ENCODE assay signal across 8 cellular contexts in the genomic region with DNA sequence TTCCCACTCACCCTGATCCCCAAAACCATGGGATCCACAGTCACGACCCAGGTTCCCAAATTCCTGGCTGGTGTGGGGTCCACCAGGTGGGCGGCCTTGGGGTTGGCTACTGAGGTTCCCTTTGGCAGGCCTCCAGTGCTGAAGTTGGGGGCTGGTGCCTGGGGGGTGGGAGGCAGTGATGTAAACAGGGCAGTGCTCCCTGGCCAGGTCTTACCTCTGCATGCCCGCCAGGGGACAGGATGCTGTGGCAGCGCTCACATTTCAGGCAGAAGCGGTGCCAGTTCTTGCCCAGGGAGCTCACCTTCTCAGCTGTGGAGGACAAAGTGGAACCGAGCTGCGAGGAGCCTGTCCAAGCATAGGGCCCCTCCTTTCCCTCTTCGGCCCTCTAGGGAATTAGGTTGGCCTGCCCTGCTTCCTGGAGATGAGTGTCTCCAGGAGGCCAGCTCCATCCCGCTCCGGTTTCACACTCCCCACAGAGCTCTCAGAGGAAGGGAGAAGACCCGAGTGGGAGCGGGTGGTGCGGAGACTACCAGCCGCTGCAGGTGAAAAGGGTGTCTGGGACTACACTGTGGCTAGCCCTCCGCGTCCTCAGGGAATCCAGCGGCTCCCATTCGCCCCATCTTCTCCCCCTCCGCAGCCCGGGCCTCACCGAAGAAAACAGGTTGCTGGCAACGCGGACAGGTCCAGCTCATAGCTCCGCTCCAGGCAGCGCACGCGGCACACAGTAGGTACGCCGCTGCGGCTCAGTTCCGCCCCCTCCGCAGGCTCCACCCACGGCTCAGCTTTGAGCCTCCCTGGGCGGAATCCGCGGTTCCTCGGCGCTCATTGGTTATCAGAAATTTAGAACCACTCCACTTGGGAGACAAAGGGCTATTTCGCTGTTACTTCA. TPM values are rescaled to one million over a fixed set of nuclear protein-coding genes. Genes with fewer than 3 reads are reported as not detected.
DNase-seq lines count a peak whose midpoint lies in the region; ATAC-seq, FAIRE-seq and TF ChIP-seq lines count a peak whose summit lies in the region.

A gene with protein sequence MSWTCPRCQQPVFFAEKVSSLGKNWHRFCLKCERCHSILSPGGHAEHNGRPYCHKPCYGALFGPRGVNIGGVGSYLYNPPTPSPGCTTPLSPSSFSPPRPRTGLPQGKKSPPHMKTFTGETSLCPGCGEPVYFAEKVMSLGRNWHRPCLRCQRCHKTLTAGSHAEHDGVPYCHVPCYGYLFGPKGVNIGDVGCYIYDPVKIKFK (minus strand): TSS at position 726 of the 889 bp plus-strand sequence. CDS start 34 bp downstream, at position 692.

- BruUV-seq in K562 (replicated peaks; lab: Mats Ljungman, UMichigan), result no TSS peak

- H3K4me1 ChIP-seq in K562 (replicated peaks in 1 of 2; ENCODE audit: control insufficient read depth in 2 of 2, insufficient read depth in 2 of 2, low read length in 2 of 2) (peaks cover 14 to 21% of the 10 kb centered on the region in 2 experiments), iPS-20b (ENCODE audit: insufficient read depth, low read length) (peaks cover 14% of the 10 kb centered on the region; the same call in 1 of the 2 replicates)

- intact Hi-C loops in K562 (cut with micrococcal nuclease), result no loop called here

- FAIRE-seq in K562 (lab: Jason Lieb, UNC) (no peak), frontal cortex (lab: Jason Lieb, UNC) (no peak)

- TF ChIP-seq POLR2A in K562 (conservative IDR thresholded peaks at IDR 0.05), result no peak

- WGBS in K562 (ENCODE audit: insufficient coverage, low coverage, missing lambda C conversion rate), result 8% methylated on average over 39 of the region's 39 CpGs

- peak; percentile 42 for ATAC-seq in HG02870 (IDR thresholded peaks at IDR 0.05; ENCODE audit: unreplicated experiment)
- peak; percentile 88 for ATAC-seq in K562

- no peaks in the 10 kb centered on the region for H3K79me2 ChIP-seq in K562 (ENCODE audit: control insufficient read depth, insufficient read depth, low read length)

- peak within 1 kb of the TSS; percentile 24 to 86; a peak in 3 of 4 replicates for H3K9ac ChIP-seq in K562 (ENCODE audit: insufficient read depth in 1 of 2, low read depth in 2 of 2, low read length in 2 of 2)
- H3K9ac ChIP-seq in iPS-20b (ENCODE audit: low read depth, low read length), result peak within 1 kb of the TSS; percentile 77; the same call in 1 of the 2 replicates

- no peak for TF ChIP-seq RAD21 in K562 (CRISPR knock-in tag; conservative IDR thresholded peaks at IDR 0.05 in 1 of 2, IDR thresholded peaks at IDR 0.05 in 1 of 2)

- POLR2A ChIA-PET in K562 (lab: Yijun Ruan, JAX), result interaction anchor here (0.6 to 1.4 kb wide), 11 partner anchors 9 to 448 kb away, joined by 3 to 6 read pairs (median 4); no protein-coding TSS in a partner anchor

- H3K4me3 ChIP-seq in K562 (peak within 1 kb of the TSS; percentile 29), iPS-20b (ENCODE audit: low read length) (peak within 1 kb of the TSS; percentile 83)

- in situ Hi-C loops in K562 (cut with MboI), result no loop called here

- H3K9me1 ChIP-seq in K562 (ENCODE audit: control insufficient read depth, insufficient read depth, low read length), result peaks cover 2% of the 10 kb centered on the region

- no peak within 1 kb of the TSS for H3K27ac ChIP-seq in K562 (ENCODE audit: extremely low read depth, low read depth, low read length)
- H3K27ac ChIP-seq in iPS-20b (ENCODE audit: low read length), result no peak within 1 kb of the TSS

- no peaks in the 10 kb centered on the region for H3K36me3 ChIP-seq in K562 (ENCODE audit: control insufficient read depth, insufficient read depth, low read length)
- H3K36me3 ChIP-seq in iPS-20b (ENCODE audit: insufficient read depth, low read depth, low read length), result peaks cover 7% of the 10 kb centered on the region; the same call in 1 of the 2 replicates

- H2AFZ ChIP-seq in K562 (ENCODE audit: low read depth, low read length), result peak within 1 kb of the TSS; percentile 98

- H3K9me3 ChIP-seq in K562 (replicated peaks; ENCODE audit: control insufficient read depth, insufficient read depth, low read depth, low read length), result no peaks in the 10 kb centered on the region
- no peaks in the 10 kb centered on the region for H3K9me3 ChIP-seq in iPS-20b (ENCODE audit: insufficient read depth, low read depth, low read length)

- no peaks in the 10 kb centered on the region for H4K20me1 ChIP-seq in K562 (replicated peaks; ENCODE audit: control insufficient read depth, insufficient read depth, low read length)

- CTCF ChIA-PET in K562 (lab: Yijun Ruan, JAX; ENCODE audit: low intra/inter-chr PET ratio), result no interaction called here

- TF ChIP-seq EP300 in K562 (IDR thresholded peaks at IDR 0.05; ENCODE audit: low read length), result no peak

- DNase-seq in GM04503 (ENCODE audit: low read depth), result peak; percentile 13
- DNase-seq in RPMI8226, result peak; percentile 85
- DNase-seq in K562 (ENCODE audit: extremely low read depth in 1 of 4, low spot score in 3 of 4), result peak; percentile 59 to 70 (median 68)
- peak; percentile 34 to 48 for DNase-seq in stimulated activated CD4-positive, alpha-beta T cell treated with anti-CD3 and anti-CD28 coated beads, Interleukin-1b, Interleukin-23, amount 100 ng/mL, for 4 hours (ENCODE audit: low read depth in 2 of 2)
- DNase-seq in NCI-H1048 (lab: John Stamatoyannopoulos, UW), result no peak
- no peak for DNase-seq in frontal cortex (ENCODE audit: low spot score in 2 of 2)

- peak; percentile 20 to 44 (median 40); a peak in 2 of 6 replicates for TF ChIP-seq CTCF in K562 (IDR thresholded peaks at IDR 0.05 in 2 of 3, conservative IDR thresholded peaks at IDR 0.05 in 1 of 3; ENCODE audit: insufficient read depth in 2 of 3, low read depth in 1 of 3, low read length in 3 of 3)

- H3K4me2 ChIP-seq in K562 (ENCODE audit: insufficient read depth, low read length), result peak within 1 kb of the TSS; percentile 82

- H3K27me3 ChIP-seq in K562 (ENCODE audit: control insufficient read depth in 2 of 2, insufficient read depth in 2 of 2, low read length in 2 of 2), result peaks cover 1 to 6% of the 10 kb centered on the region in 2 experiments; a peak in 3 of 5 replicates
- H3K27me3 ChIP-seq in iPS-20b (ENCODE audit: insufficient read depth, low read length), result 0 out of 2 replicates have a peak, but pooled peaks cover 4% of the 10 kb centered on the region

TF ChIP-seq in K562, 482 proteins besides CTCF, POLR2A, EP300 and RAD21 (continues in another document):
- 0 out of 2 replicates have a peak, but pooled peaks have one; percentile 16 for TF ChIP-seq ZFX (CRISPR knock-in tag; IDR thresholded peaks at IDR 0.05)
- TF ChIP-seq CTBP1 (IDR thresholded peaks at IDR 0.05; ENCODE audit: borderline replicate concordance), result peak; percentile 46; the same call in 1 of the 2 replicates
- 0 out of 2 replicates have a peak, but pooled peaks have one; percentile 19 for TF ChIP-seq STAG1 (CRISPR knock-in tag; IDR thresholded peaks at IDR 0.05; ENCODE audit: borderline replicate concordance)
- TF ChIP-seq, protein P1, sequence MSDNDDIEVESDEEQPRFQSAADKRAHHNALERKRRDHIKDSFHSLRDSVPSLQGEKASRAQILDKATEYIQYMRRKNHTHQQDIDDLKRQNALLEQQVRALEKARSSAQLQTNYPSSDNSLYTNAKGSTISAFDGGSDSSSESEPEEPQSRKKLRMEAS (CRISPR knock-in tag; IDR thresholded peaks at IDR 0.05), result 0 out of 2 replicates have a peak, but pooled peaks have one; percentile 13
- peak; percentile 48 for TF ChIP-seq HNRNPLL (IDR thresholded peaks at IDR 0.05; ENCODE audit: low read depth, low read length, poor library complexity, severe bottlenecking)
- TF ChIP-seq, protein P2, sequence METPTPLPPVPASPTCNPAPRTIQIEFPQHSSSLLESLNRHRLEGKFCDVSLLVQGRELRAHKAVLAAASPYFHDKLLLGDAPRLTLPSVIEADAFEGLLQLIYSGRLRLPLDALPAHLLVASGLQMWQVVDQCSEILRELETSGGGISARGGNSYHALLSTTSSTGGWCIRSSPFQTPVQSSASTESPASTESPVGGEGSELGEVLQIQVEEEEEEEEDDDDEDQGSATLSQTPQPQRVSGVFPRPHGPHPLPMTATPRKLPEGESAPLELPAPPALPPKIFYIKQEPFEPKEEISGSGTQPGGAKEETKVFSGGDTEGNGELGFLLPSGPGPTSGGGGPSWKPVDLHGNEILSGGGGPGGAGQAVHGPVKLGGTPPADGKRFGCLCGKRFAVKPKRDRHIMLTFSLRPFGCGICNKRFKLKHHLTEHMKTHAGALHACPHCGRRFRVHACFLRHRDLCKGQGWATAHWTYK (CRISPR knock-in tag; IDR thresholded peaks at IDR 0.05), result no peak
- no peak for TF ChIP-seq POLR2H (tag; IDR thresholded peaks at IDR 0.05; ENCODE audit: low read depth)
- TF ChIP-seq ZKSCAN1 (IDR thresholded peaks at IDR 0.05; ENCODE audit: low read depth, low read length), result peak; percentile 100
- TF ChIP-seq TCF3 (CRISPR knock-in tag; IDR thresholded peaks at IDR 0.05), result no peak
- TF ChIP-seq NRF1 (conservative IDR thresholded peaks at IDR 0.05 in 1 of 2, IDR thresholded peaks at IDR 0.05 in 1 of 2), result peak; percentile 60 to 64
- TF ChIP-seq SRF (CRISPR knock-in tag; IDR thresholded peaks at IDR 0.05), result peak in 1 of 2 experiments; percentile 92; a peak in 1 of 4 replicates
- peak; percentile 51 for TF ChIP-seq CXXC5 (CRISPR knock-in tag; IDR thresholded peaks at IDR 0.05)
- TF ChIP-seq, protein P3, sequence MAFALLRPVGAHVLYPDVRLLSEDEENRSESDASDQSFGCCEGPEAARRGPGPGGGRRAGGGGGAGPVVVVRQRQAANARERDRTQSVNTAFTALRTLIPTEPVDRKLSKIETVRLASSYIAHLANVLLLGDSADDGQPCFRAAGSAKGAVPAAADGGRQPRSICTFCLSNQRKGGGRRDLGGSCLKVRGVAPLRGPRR (CRISPR knock-in tag; IDR thresholded peaks at IDR 0.05), result no peak

RNA-seq across cellular contexts. Expression of the gene that starts here (rescaled TPM):
- 6.4 and 11.3 TPM in 2 replicates for total RNA-seq in K562 (2011; cell fraction: chromatin; rRNA removed; ENCODE audit: low replicate concordance)
- 7.6 and 7.8 TPM in 2 replicates for total RNA-seq in K562 (2011; cell fraction: nucleolus; rRNA removed)
- 7.9 and 8.0 TPM in 2 replicates for total RNA-seq in K562 (2011; cell fraction: nucleoplasm; rRNA removed)
- total RNA-seq in K562 (2014; rRNA removed) (0.86 and 1.0 TPM in 2 replicates), K562 (2014; rRNA removed; fragmentation: Illumina TruSeq; extraction: Trizol) (0.87 and 0.99 TPM in 2 replicates), K562 (2015; rRNA removed; fragmentation: Illumina TruSeq; extraction: Trizol) (0.36 TPM in 1 of 2 replicates, not detected in the other), K562 (2021) (0.82 and 0.89 TPM in 2 replicates), frontal cortex (4.5 TPM)
- polyA plus RNA-seq in K562 (2011; rRNA removed) (1.2 and 2.7 TPM in 2 replicates), K562 (2014; fragmentation: Illumina TruSeq; extraction: Trizol) (0.86 and 2.1 TPM in 2 replicates), K562 (2014; fragmentation: Nextera tagmentation; extraction: Ambion mirVana) (under 1 TPM; 0.72 to 0.99 TPM), K562 (2014; rRNA removed) (1.3 and 3.6 TPM in 2 replicates)
- 1.4 and 1.6 TPM in 2 replicates for polyA plus RNA-seq in K562 (2011; cell fraction: cytosol; rRNA removed)
- polyA plus RNA-seq in K562 (2011; cell fraction: nucleus; rRNA removed), result 9.4 and 9.7 TPM in 2 replicates
- polyA plus RNA-seq in K562 (2012), result 0.31 and 0.75 TPM in 2 replicates
- polyA minus RNA-seq in K562 (2011; rRNA and poly(A)+ RNA removed), result 0.57 and 0.60 TPM in 2 replicates
- not detected in 2 replicates for polyA minus RNA-seq in K562 (2011; cell fraction: cytosol; rRNA and poly(A)+ RNA removed)
- polyA minus RNA-seq in K562 (2011; cell fraction: nucleus; rRNA and poly(A)+ RNA removed), result 2.0 and 3.6 TPM in 2 replicates

Comparison
In these comparisons a context has a peak if more than half of its experiments do, and no peak if none do; other contexts are left out.
1. DNase-seq: peak in GM04503 (single experiment), RPMI8226 (single experiment), K562 (4 of 4) and stimulated activated CD4-positive, alpha-beta T cell treated with anti-CD3 and anti-CD28 coated beads, Interleukin-1b, Interleukin-23, amount 100 ng/mL, for 4 hours (2 of 2); none in NCI-H1048 (single experiment) and frontal cortex (0 of 2).